In genomic region chr1:98030483-98030882, GRCh38 we compare ENCODE assay signal across 1 cellular context.
TF ChIP-seq lines count a peak whose summit lies in the region.

No MANE protein-coding gene starts in this region.

TF ChIP-seq in IMR-90, 13 proteins besides CTCF, POLR2A, EP300 and RAD21 (continued from another document):
- no peak for TF ChIP-seq BHLHE40 (IDR thresholded peaks at IDR 0.05; ENCODE audit: low read depth, low read length)
